Comparison of ENCODE assay signal across 35 cellular contexts in genomic region chr11:16938061-16938460, GRCh38.
DNase-seq lines count a peak whose midpoint lies in the region; ATAC-seq and TF ChIP-seq lines count a peak whose summit lies in the region.
"Had no signal": no experiment of that assay in that cellular context is flagged by ENCODE, and none has a peak within 500 bp of the region (broad histone marks: within the 10 kb centered on the region; RNA-seq: fewer than 3 reads in every experiment).

No MANE protein-coding gene starts in this region.

- H3K4me1 ChIP-seq in suprapubic skin: peaks cover 11% of the 10 kb centered on the region
- H3K4me1 ChIP-seq: BE2C had no signal

- 84% methylated on average over 3 of the region's 3 CpGs for WGBS in suprapubic skin

- H3K27ac ChIP-seq in suprapubic skin: no peak overlapping the region
- H3K27ac ChIP-seq: 22Rv1; A549; BLaER1; BLaER1 treated with 17β-estradiol and CSF1 and Interleukin-3, amounts not matched to agents 10 nM and 100 nM; C4-2B had no signal

- H3K4me3 ChIP-seq in suprapubic skin: no peak overlapping the region
- H3K4me3 ChIP-seq: A549; BLaER1; BLaER1 treated with 17β-estradiol and CSF1 and Interleukin-3, amounts not matched to agents 10 nM and 100 nM had no signal

- DNase-seq in COLO829 (ENCODE audit: low spot score): peak; percentile 58
- peak; percentile 75 for DNase-seq in SK-MEL-5 (ENCODE audit: low read depth, low spot score)
- DNase-seq in medulla oblongata (ENCODE audit: extremely low spot score): peak; percentile 13
- peak; percentile 48 for DNase-seq in pons (ENCODE audit: low spot score)
- DNase-seq in NCI-H1436 (lab: John Stamatoyannopoulos, UW): no peak
- DNase-seq in suprapubic skin (ENCODE audit: low spot score in 2 of 2): no peak
- no peak for DNase-seq in DMS114 treated with DMSO at 0.1 percent for 48 hours (lab: John Stamatoyannopoulos, UW; ENCODE audit: unreplicated experiment)
- no peak for DNase-seq in activated T-cell treated with anti-CD3 and anti-CD28 coated beads, Interleukin-2, amount 50 U/mL, for 72 hours
- DNase-seq: 8988T; ACHN; AML-193; BE2C; C1 segment of cervical spinal cord; Caco-2; Calu3; CD4-positive, alpha-beta memory T cell; CD4-positive, alpha-beta T cell; CD4-positive, CD25-positive, alpha-beta regulatory T cell; CD8-positive, alpha-beta memory T cell; CD8-positive, alpha-beta T cell; COR-L47; DMS 273 treated with DMSO at 0.1 percent for 48 hours; DMS153; DMS53; DMS79; DMS79 treated with DMSO at 0.1 percent for 48 hours; DND-41; EL had no signal

- H3K9me3 Mint-ChIP-seq in activated T-cell treated with anti-CD3 and anti-CD28 coated beads, Interleukin-2, amount 50 U/mL, for 72 hours: no peaks in the 10 kb centered on the region
- H3K9me3 Mint-ChIP-seq: CD14-positive monocyte; CD4-positive, alpha-beta memory T cell; CD4-positive, alpha-beta T cell; CD4-positive, CD25-positive, alpha-beta regulatory T cell; CD8-positive, alpha-beta memory T cell; CD8-positive, alpha-beta T cell had no signal

- in situ Hi-C loops in SK-MEL-5 (cut with HindIII; ENCODE audit: low pct_unique_long_range_greater_than_20kb, low sequenced_read_pairs): no loop called here

- H3K9me3 ChIP-seq in suprapubic skin: no peaks in the 10 kb centered on the region
- H3K9me3 ChIP-seq: A549; BE2C; BLaER1; BLaER1 treated with 17β-estradiol and CSF1 and Interleukin-3, amounts not matched to agents 10 nM and 100 nM; Caco-2 had no signal

- H3K36me3 ChIP-seq in suprapubic skin: no peaks in the 10 kb centered on the region
- H3K36me3 ChIP-seq: BE2C; BLaER1; BLaER1 treated with 17β-estradiol and CSF1 and Interleukin-3, amounts not matched to agents 10 nM and 100 nM had no signal

- no peaks in the 10 kb centered on the region for H3K27me3 ChIP-seq in suprapubic skin
- H3K27me3 ChIP-seq: BE2C; BLaER1; BLaER1 treated with 17β-estradiol and CSF1 and Interleukin-3, amounts not matched to agents 10 nM and 100 nM had no signal

- TF ChIP-seq POLR2A in suprapubic skin (IDR thresholded peaks at IDR 0.05): no peak

- peaks cover 6% of the 10 kb centered on the region for H3K4me1 Mint-ChIP-seq in activated T-cell treated with anti-CD3 and anti-CD28 coated beads, Interleukin-2, amount 50 U/mL, for 72 hours (ENCODE audit: low read depth)
- H3K4me1 Mint-ChIP-seq: B cell; CD14-positive monocyte; CD8-positive, alpha-beta memory T cell had no signal

- no peak overlapping the region for H3K27ac Mint-ChIP-seq in activated T-cell treated with anti-CD3 and anti-CD28 coated beads, Interleukin-2, amount 50 U/mL, for 72 hours
- H3K27ac Mint-ChIP-seq: B cell; CD14-positive monocyte; CD4-positive, alpha-beta memory T cell; CD4-positive, alpha-beta T cell; CD4-positive, CD25-positive, alpha-beta regulatory T cell; CD8-positive, alpha-beta memory T cell; CD8-positive, alpha-beta T cell had no signal

- ATAC-seq in activated T-cell treated with anti-CD3 and anti-CD28 coated beads, Interleukin-2, amount 50 U/mL, for 72 hours (replicated peaks in 1 of 2): no peak
- ATAC-seq: A549; CD8-positive, alpha-beta T cell had no signal

- no peaks in the 10 kb centered on the region for H3K36me3 Mint-ChIP-seq in activated T-cell treated with anti-CD3 and anti-CD28 coated beads, Interleukin-2, amount 50 U/mL, for 72 hours (ENCODE audit: insufficient read depth in 2 of 2)
- H3K36me3 Mint-ChIP-seq: CD14-positive monocyte; CD4-positive, alpha-beta memory T cell; CD4-positive, CD25-positive, alpha-beta regulatory T cell; CD8-positive, alpha-beta memory T cell; CD8-positive, alpha-beta T cell had no signal

- no peak for TF ChIP-seq CTCF in suprapubic skin (IDR thresholded peaks at IDR 0.05)

- TF ChIP-seq EP300 in suprapubic skin (IDR thresholded peaks at IDR 0.05): no peak

- peaks cover 18% of the 10 kb centered on the region for H3K27me3 Mint-ChIP-seq in activated T-cell treated with anti-CD3 and anti-CD28 coated beads, Interleukin-2, amount 50 U/mL, for 72 hours (ENCODE audit: low read depth)
- H3K27me3 Mint-ChIP-seq: CD4-positive, alpha-beta memory T cell; CD4-positive, alpha-beta T cell had no signal

- H3K4me3 Mint-ChIP-seq in activated T-cell treated with anti-CD3 and anti-CD28 coated beads, Interleukin-2, amount 50 U/mL, for 72 hours: no peak overlapping the region
- H3K4me3 Mint-ChIP-seq: B cell; CD14-positive monocyte; CD4-positive, alpha-beta memory T cell; CD4-positive, alpha-beta T cell; CD4-positive, CD25-positive, alpha-beta regulatory T cell; CD8-positive, alpha-beta memory T cell; CD8-positive, alpha-beta T cell had no signal

Comparison
In these comparisons a context has a peak if more than half of its experiments do, and no peak if none do; other contexts are left out.
1. DNase-seq: peak in COLO829 (single experiment), SK-MEL-5 (single experiment), medulla oblongata (single experiment) and pons (single experiment); none in NCI-H1436 (single experiment), suprapubic skin (0 of 2), DMS114 treated with DMSO at 0.1 percent for 48 hours (single experiment) and activated T-cell treated with anti-CD3 and anti-CD28 coated beads, Interleukin-2, amount 50 U/mL, for 72 hours (0 of 2).